ENCODE assay signal across 17 cellular contexts in genomic region chr16:82197540-82198240, GRCh38.
"Had no signal": no experiment of that assay in that cellular context is flagged by ENCODE, and none has a peak within 500 bp of the region (broad histone marks: within the 10 kb centered on the region; RNA-seq: fewer than 3 reads in every experiment).

No MANE protein-coding gene starts in this region.

- H3K9me3 ChIP-seq: psoas muscle, sigmoid colon had no signal

- H3K36me3 ChIP-seq: sigmoid colon had no signal

- DNase-seq: activated CD4-positive, alpha-beta T cell treated with anti-CD3 and anti-CD28 coated beads, Interleukin-2, amount 10 ng/mL, durations not matched to agents 7 days and 5 days; activated CD4-positive, CD25-positive, alpha-beta regulatory T cell; activated CD8-positive, alpha-beta memory T cell treated with anti-CD3 and anti-CD28 coated beads for 24 hours; activated naive CD4-positive, alpha-beta T cell treated with Interleukin-2 at 50 U/mL for 16 hours; activated naive CD8-positive, alpha-beta T cell treated with anti-CD3 and anti-CD28 coated beads, Interleukin-2, amount 50 U/mL, for 24 hours; caudate nucleus; effector CD8-positive, alpha-beta T cell; head of caudate nucleus; mesenchymal stem cell; psoas muscle; sigmoid colon; stimulated activated CD4-positive, alpha-beta T cell treated with anti-CD3 and anti-CD28 coated beads, Interleukin-2, amount 100 ng/mL, for 24 hours; stimulated activated naive CD4-positive, alpha-beta T cell; substantia nigra; T-helper 17 cell; trophoblast cell had no signal

- H3K4me1 ChIP-seq: psoas muscle had no signal

- H3K27me3 ChIP-seq: sigmoid colon had no signal

- H3K27ac ChIP-seq: coronary artery, psoas muscle had no signal

- H3K4me3 ChIP-seq: coronary artery, psoas muscle, sigmoid colon had no signal
